11 cellular contexts compared by ENCODE assay signal in the genomic region with DNA sequence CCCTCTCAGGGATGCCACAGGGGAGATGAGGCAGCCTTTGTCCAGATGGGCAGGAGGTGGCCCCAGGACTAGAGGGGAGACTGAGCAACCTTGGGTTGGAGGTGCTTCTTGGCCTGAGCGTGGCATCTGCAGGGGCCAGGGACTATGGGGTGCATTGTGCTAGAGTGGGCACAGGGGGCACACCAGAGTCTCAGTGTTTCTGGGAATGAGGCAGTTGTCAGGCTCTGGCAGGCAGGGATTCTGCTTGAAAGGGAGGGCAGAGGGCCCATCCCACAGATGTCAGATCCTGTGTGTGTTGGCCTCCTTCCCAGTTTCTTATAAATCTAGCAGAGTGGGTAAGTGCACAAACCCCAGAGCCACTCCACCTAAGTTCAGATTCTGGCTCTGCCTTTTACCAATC. TPM values are rescaled to one million over a fixed set of nuclear protein-coding genes. Genes with fewer than 3 reads are reported as not detected.
DNase-seq lines count a peak whose midpoint lies in the region; ATAC-seq and TF ChIP-seq lines count a peak whose summit lies in the region.
"Had no signal": no experiment of that assay in that cellular context is flagged by ENCODE, and none has a peak within 500 bp of the region (broad histone marks: within the 10 kb centered on the region; RNA-seq: fewer than 3 reads in every experiment).

No MANE protein-coding gene starts in this region.

- H3K27me3 ChIP-seq in neural progenitor cell: no peaks in the 10 kb centered on the region

- H3K9me3 Mint-ChIP-seq in chondrocyte (ENCODE audit: low read depth) (no peaks in the 10 kb centered on the region), neural progenitor cell (no peaks in the 10 kb centered on the region), T-cell (no peaks in the 10 kb centered on the region)
- H3K9me3 Mint-ChIP-seq: activated naive CD8-positive, alpha-beta T cell treated with anti-CD3 and anti-CD28 coated beads, Interleukin-2, amount 50 U/mL, for 24 hours had no signal

- H3K27ac Mint-ChIP-seq in chondrocyte (ENCODE audit: unreplicated experiment): no peak overlapping the region
- H3K27ac Mint-ChIP-seq in neural progenitor cell: no peak overlapping the region
- no peak overlapping the region for H3K27ac Mint-ChIP-seq in T-cell
- H3K27ac Mint-ChIP-seq: activated naive CD8-positive, alpha-beta T cell treated with anti-CD3 and anti-CD28 coated beads, Interleukin-2, amount 50 U/mL, for 24 hours had no signal

- TF ChIP-seq CTCF in chondrocyte (IDR thresholded peaks at IDR 0.05): peak; percentile 75
- peak; percentile 39 for TF ChIP-seq CTCF in neural progenitor cell (IDR thresholded peaks at IDR 0.05)

- H4K20me1 ChIP-seq in neural progenitor cell (ENCODE audit: low read depth): no peaks in the 10 kb centered on the region

- no peaks in the 10 kb centered on the region for H3K36me3 ChIP-seq in neural progenitor cell

- DNase-seq in DMS79 treated with DMSO at 0.1 percent for 48 hours (lab: John Stamatoyannopoulos, UW) (peak; percentile 34), NCI-H1694 treated with DMSO at 0.1 percent for 48 hours (lab: John Stamatoyannopoulos, UW) (peak; percentile 91), chondrocyte (ENCODE audit: low spot score) (no peak), neural progenitor cell (ENCODE audit: low spot score) (peak; percentile 45), NCI-H2107 treated with DMSO at 0.1 percent for 48 hours (lab: John Stamatoyannopoulos, UW; ENCODE audit: unreplicated experiment) (no peak), UCSD-AML1 (lab: John Stamatoyannopoulos, UW; ENCODE audit: unreplicated experiment) (no peak), T-cell (no peak), COLO829 (ENCODE audit: low spot score) (no peak)
- DNase-seq: activated naive CD8-positive, alpha-beta T cell treated with anti-CD3 and anti-CD28 coated beads, Interleukin-2, amount 50 U/mL, for 24 hours; stimulated activated CD4-positive, alpha-beta T cell treated with anti-CD3 and anti-CD28 coated beads, Interleukin-1b, Interleukin-23, amount 100 ng/mL, for 48 hours had no signal

- H3K79me2 ChIP-seq in neural progenitor cell (ENCODE audit: low read depth): no peaks in the 10 kb centered on the region

- ATAC-seq in T-cell (replicated peaks in 1 of 4): no peak
- ATAC-seq: activated naive CD8-positive, alpha-beta T cell treated with anti-CD3 and anti-CD28 coated beads, Interleukin-2, amount 50 U/mL, for 24 hours; GM12878 had no signal

- H3K4me2 ChIP-seq in neural progenitor cell: peak overlapping the region; percentile 0

- H3K27me3 Mint-ChIP-seq in chondrocyte (ENCODE audit: low read depth): no peaks in the 10 kb centered on the region
- peaks cover 9% of the 10 kb centered on the region for H3K27me3 Mint-ChIP-seq in neural progenitor cell (ENCODE audit: insufficient read depth, low read depth)
- peaks cover 14 to 25% of the 10 kb centered on the region in 2 donors for H3K27me3 Mint-ChIP-seq in T-cell

- peaks cover 13% of the 10 kb centered on the region for H3K4me1 Mint-ChIP-seq in chondrocyte (ENCODE audit: low read depth)
- H3K4me1 Mint-ChIP-seq in neural progenitor cell: peaks cover 2% of the 10 kb centered on the region
- peaks cover 0 to 10% (median 6%) of the 10 kb centered on the region in 3 donors for H3K4me1 Mint-ChIP-seq in T-cell
- H3K4me1 Mint-ChIP-seq: activated naive CD8-positive, alpha-beta T cell treated with anti-CD3 and anti-CD28 coated beads, Interleukin-2, amount 50 U/mL, for 24 hours had no signal

- no peak overlapping the region for H3K4me3 ChIP-seq in neural progenitor cell
- H3K4me3 ChIP-seq: GM12878 had no signal

- H3K36me3 Mint-ChIP-seq in chondrocyte (ENCODE audit: low read depth): no peaks in the 10 kb centered on the region
- H3K36me3 Mint-ChIP-seq in neural progenitor cell: no peaks in the 10 kb centered on the region
- peaks cover 4% of the 10 kb centered on the region for H3K36me3 Mint-ChIP-seq in T-cell

- H3K4me1 ChIP-seq in neural progenitor cell: peaks cover 20% of the 10 kb centered on the region

- no peak overlapping the region for H3K4me3 Mint-ChIP-seq in chondrocyte (ENCODE audit: unreplicated experiment)
- H3K4me3 Mint-ChIP-seq in neural progenitor cell: no peak overlapping the region
- no peak overlapping the region for H3K4me3 Mint-ChIP-seq in T-cell
- H3K4me3 Mint-ChIP-seq: activated naive CD8-positive, alpha-beta T cell treated with anti-CD3 and anti-CD28 coated beads, Interleukin-2, amount 50 U/mL, for 24 hours had no signal

- no peak overlapping the region for H3K27ac ChIP-seq in neural progenitor cell

- CTCF ChIA-PET in T-cell (lab: Charles Lee): no interaction called here

- peaks cover 5% of the 10 kb centered on the region for H3F3A ChIP-seq in neural progenitor cell (ENCODE audit: low read depth)

- H3K9ac ChIP-seq in neural progenitor cell: no peak overlapping the region

- POLR2A ChIA-PET in T-cell (lab: Charles Lee): no interaction called here

- no peak overlapping the region for H2AFZ ChIP-seq in neural progenitor cell (replicated peaks)

- no peaks in the 10 kb centered on the region for H3K9me3 ChIP-seq in neural progenitor cell (ENCODE audit: low read depth)

RNA-seq across cellular contexts. Expression of a gene that starts 13.7 kb away (rescaled TPM):
- 1.4 to 4.1 TPM (median 1.8 TPM) in 3 replicates for total RNA-seq in chondrocyte
- total RNA-seq in neural progenitor cell (ENCODE audit: low replicate concordance): 0.25 TPM in 1 of 2 replicates, not detected in the other
- 10 to 100 TPM in 1 of 5 donors, 1 to 10 TPM in 3, under 1 TPM in 1; 0.58 to 13.1 (median 1.8) TPM for total RNA-seq in T-cell
- total RNA-seq: GM12878 had no signal

RNA-seq across cellular contexts. Expression of a gene that starts 46.9 kb away (rescaled TPM):
- total RNA-seq in chondrocyte (not detected in 3 replicates), neural progenitor cell (ENCODE audit: low replicate concordance) (not detected in 2 replicates), T-cell (100 to 1,000 TPM in 1 of 5 donors, 10 to 100 TPM in 4; 67.1 to 124 (median 71.7) TPM)

Comparison
In these comparisons a context has a peak if more than half of its experiments do, and no peak if none do; other contexts are left out.
1. DNase-seq: peak in DMS79 treated with DMSO at 0.1 percent for 48 hours (single experiment), NCI-H1694 treated with DMSO at 0.1 percent for 48 hours (single experiment) and neural progenitor cell (single experiment); none in chondrocyte (single experiment), NCI-H2107 treated with DMSO at 0.1 percent for 48 hours (single experiment), UCSD-AML1 (single experiment), T-cell (0 of 34) and COLO829 (single experiment).
2. RNA of a gene that starts 46.9 kb away (total RNA-seq): 67.1 to 124 TPM in T-cell; not detected in chondrocyte and not detected in neural progenitor cell; every median in the first group is over 10 times any median in the second.